ENCODE assay signal across 8 cellular contexts in genomic region chr18:23502516-23503037, GRCh38. TPM values are rescaled to one million over a fixed set of nuclear protein-coding genes. Genes with fewer than 3 reads are reported as not detected.
DNase-seq lines count a peak whose midpoint lies in the region; FAIRE-seq and TF ChIP-seq lines count a peak whose summit lies in the region.

No MANE protein-coding gene starts in this region.

- FAIRE-seq in urothelium cell line (lab: Jason Lieb, UNC), result no peak

- H3K9me3 Mint-ChIP-seq in glutamatergic neuron (ENCODE audit: unreplicated experiment), result peaks cover 7% of the 10 kb centered on the region

- peaks cover 12% of the 10 kb centered on the region for H3K4me1 Mint-ChIP-seq in glutamatergic neuron (ENCODE audit: low read depth, unreplicated experiment)

- H3K27ac ChIP-seq in VCaP (peak overlapping the region; percentile 89), skin epidermis (peak overlapping the region; percentile 51 to 97 (median 89))

- TF ChIP-seq CTCF in VCaP (conservative IDR thresholded peaks at IDR 0.05) (no peak), glutamatergic neuron (IDR thresholded peaks at IDR 0.05; ENCODE audit: partially characterized antibody, unreplicated experiment) (no peak)

- H3K27ac Mint-ChIP-seq in glutamatergic neuron (ENCODE audit: unreplicated experiment), result peak overlapping the region; percentile 69

- peak overlapping the region; percentile 85 for H3K4me3 Mint-ChIP-seq in glutamatergic neuron (ENCODE audit: unreplicated experiment)

- DNase-seq in DMS153 treated with DMSO at 0.1 percent for 48 hours (lab: John Stamatoyannopoulos, UW; ENCODE audit: unreplicated experiment) (peak; percentile 40), DMS153 (lab: John Stamatoyannopoulos, UW) (no peak), glutamatergic neuron (no peak), NCI-H2196 (lab: John Stamatoyannopoulos, UW; ENCODE audit: unreplicated experiment) (no peak), NCI-H2171 (lab: John Stamatoyannopoulos, UW) (no peak), urothelium cell line (ENCODE audit: low spot score) (no peak)

- H3K36me3 Mint-ChIP-seq in glutamatergic neuron (ENCODE audit: unreplicated experiment), result no peaks in the 10 kb centered on the region

- peaks cover 2% of the 10 kb centered on the region for H3K27me3 Mint-ChIP-seq in glutamatergic neuron (ENCODE audit: unreplicated experiment)

- peak overlapping the region; percentile 68 to 98 (median 94) for H3K4me3 ChIP-seq in skin epidermis

RNA-seq across cellular contexts. Expression of gene RMC1, which starts 0.7 kb away (rescaled TPM):
- total RNA-seq in glutamatergic neuron (ENCODE audit: unreplicated experiment), result 28.5 TPM

RNA-seq across cellular contexts. Expression of gene RIOK3, which starts 49.5 kb away (rescaled TPM):
- 105 TPM for total RNA-seq in glutamatergic neuron (ENCODE audit: unreplicated experiment)
